In the genomic region with DNA sequence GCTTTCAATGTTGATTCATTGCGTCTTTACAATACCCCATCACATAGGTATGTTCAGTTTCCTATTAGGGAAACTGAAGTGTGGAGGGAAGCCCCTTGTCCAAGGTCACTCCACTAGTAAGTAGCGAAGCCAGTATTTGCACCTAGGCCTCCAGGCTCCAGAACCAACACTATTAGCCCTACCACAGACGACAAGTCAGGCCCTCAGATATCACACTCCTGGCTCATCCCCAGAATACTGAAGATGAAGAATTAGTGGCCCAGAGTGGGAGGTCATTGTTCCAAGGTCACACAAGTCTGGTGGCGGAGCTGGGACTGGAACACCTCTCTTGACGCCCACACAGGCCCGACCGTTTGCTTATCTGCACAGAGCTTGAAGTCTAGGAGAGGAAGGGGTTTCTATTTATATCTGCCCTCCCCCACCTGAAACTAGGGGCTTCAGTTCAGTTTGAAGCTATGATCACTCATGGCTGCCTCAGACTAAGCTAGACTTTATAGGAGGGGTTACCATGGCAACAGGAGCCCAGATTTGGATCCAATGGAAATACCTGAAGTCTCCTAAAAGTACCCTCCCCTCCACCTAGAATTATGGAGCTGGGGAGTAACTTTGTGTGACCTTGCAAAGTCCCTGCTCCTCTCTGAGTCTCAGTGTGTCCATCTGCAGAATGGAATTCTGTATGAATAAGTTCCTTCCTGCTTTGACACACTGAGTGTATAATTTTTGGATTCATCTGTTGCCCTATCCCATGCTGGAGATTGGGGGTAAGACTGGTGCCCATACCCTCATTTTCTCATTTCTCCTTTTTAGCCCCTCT, we compare ENCODE assay signal across 17 cellular contexts. TPM values are rescaled to one million over a fixed set of nuclear protein-coding genes. Genes with fewer than 3 reads are reported as not detected.
DNase-seq lines count a peak whose midpoint lies in the region; ATAC-seq and TF ChIP-seq lines count a peak whose summit lies in the region.
"Had no signal": no experiment of that assay in that cellular context is flagged by ENCODE, and none has a peak within 500 bp of the region (broad histone marks: within the 10 kb centered on the region; RNA-seq: fewer than 3 reads in every experiment).

No MANE protein-coding gene starts in this region.

- TF ChIP-seq EP300 in tibial nerve (IDR thresholded peaks at IDR 0.05), result no peak

- H3K4me3 ChIP-seq in adipocyte (ENCODE audit: low read length), result peak overlapping the region; percentile 85
- H3K4me3 ChIP-seq in tibial nerve, result no peak overlapping the region
- H3K4me3 ChIP-seq in Peyer's patch, result no peak overlapping the region

- POLR2A ChIA-PET in WTC11 (lab: Charles Lee), result no interaction called here

- H3K9ac ChIP-seq in adipocyte (ENCODE audit: low read length), result peak overlapping the region; percentile 89

- H3K4me1 Mint-ChIP-seq in mesothelial cell of epicardium (peaks cover 16% of the 10 kb centered on the region), WTC11 (peaks cover 12% of the 10 kb centered on the region)

- 72 to 75% methylated on average over 7 of the region's 7 CpGs for WGBS in tibial nerve, 2 donors

- H3K27ac Mint-ChIP-seq in mesothelial cell of epicardium, result no peak overlapping the region
- H3K27ac Mint-ChIP-seq in WTC11, result no peak overlapping the region; the same call in 1 of the 2 replicates
- H3K27ac Mint-ChIP-seq: stimulated activated memory B cell treated with anti-CD40 and anti-IgM and Interleukin-4, amounts not matched to agents 10 μg/mL and 1 μg/mL and 100 μg/mL, for 72 hours had no signal

- H3K4me3 Mint-ChIP-seq in mesothelial cell of epicardium (peak overlapping the region; percentile 34), WTC11 (no peak overlapping the region)
- H3K4me3 Mint-ChIP-seq: stimulated activated memory B cell treated with anti-CD40 and anti-IgM and Interleukin-4, amounts not matched to agents 10 μg/mL and 1 μg/mL and 100 μg/mL, for 72 hours had no signal

- CTCF ChIA-PET in WTC11 (lab: Charles Lee), result no interaction called here

- no peak for DNase-seq in Right ventricle myocardium superior
- no peak for DNase-seq in cardiac septum (ENCODE audit: low spot score)
- no peak for DNase-seq in adipocyte (ENCODE audit: low read depth)
- DNase-seq in mesothelial cell of epicardium (ENCODE audit: low spot score in 2 of 2, unreplicated experiment in 2 of 2), result no peak
- no peak for DNase-seq in tibial nerve (ENCODE audit: low spot score in 2 of 2)
- DNase-seq in WTC11 (ENCODE audit: low spot score), result no peak
- no peak for DNase-seq in Peyer's patch
- DNase-seq: activated CD4-positive, alpha-beta T cell treated with anti-CD3 and anti-CD28 coated beads for 1 hour; activated effector memory CD4-positive, alpha-beta T cell treated with anti-CD3 and anti-CD28 coated beads, Interleukin-2, amount 50 U/mL, for 16 hours; cerebellar nuclear complex; GDM1; hippocampal formation; NCI-H1436; stimulated activated CD4-positive, alpha-beta T cell treated with anti-CD3 and anti-CD28 coated beads, Interleukin-2, amount 100 ng/mL, for 48 hours; SW 1271 had no signal

- H3K36me3 ChIP-seq in adipocyte (ENCODE audit: control insufficient read depth, insufficient read depth, low read length, severe bottlenecking), result peaks cover 8% of the 10 kb centered on the region
- H3K36me3 ChIP-seq in tibial nerve, result no peaks in the 10 kb centered on the region
- no peaks in the 10 kb centered on the region for H3K36me3 ChIP-seq in Peyer's patch

- H3K27me3 ChIP-seq in adipocyte (replicated peaks; ENCODE audit: control insufficient read depth, insufficient read depth, low read length), result no peaks in the 10 kb centered on the region
- no peaks in the 10 kb centered on the region for H3K27me3 ChIP-seq in tibial nerve
- no peaks in the 10 kb centered on the region for H3K27me3 ChIP-seq in Peyer's patch

- H3K9me3 ChIP-seq in adipocyte (ENCODE audit: control insufficient read depth, low read length) (no peaks in the 10 kb centered on the region), tibial nerve (no peaks in the 10 kb centered on the region), Peyer's patch (no peaks in the 10 kb centered on the region)

- intact Hi-C loops in Right ventricle myocardium superior (cut with DNase I) (no loop called here), cardiac septum (cut with DNase I) (loop anchor here (2.0 kb wide), 1 partner anchor 19 kb away; no protein-coding TSS in a partner anchor)

- peaks cover 39% of the 10 kb centered on the region for H3K4me1 ChIP-seq in adipocyte (ENCODE audit: control insufficient read depth, insufficient read depth, low read length)
- peaks cover 0 to 44% (median 18%) of the 10 kb centered on the region in 4 donors for H3K4me1 ChIP-seq in tibial nerve
- peaks cover 0 to 18% (median 3%) of the 10 kb centered on the region in 4 donors for H3K4me1 ChIP-seq in Peyer's patch

- H3K36me3 Mint-ChIP-seq in mesothelial cell of epicardium (no peaks in the 10 kb centered on the region), WTC11 (no peaks in the 10 kb centered on the region)
- H3K36me3 Mint-ChIP-seq: stimulated activated memory B cell treated with anti-CD40 and anti-IgM and Interleukin-4, amounts not matched to agents 10 μg/mL and 1 μg/mL and 100 μg/mL, for 72 hours had no signal

- ATAC-seq in Right ventricle myocardium superior (ENCODE audit: poor library complexity) (peak; percentile 5), HG03342 (IDR thresholded peaks at IDR 0.05; ENCODE audit: unreplicated experiment) (no peak), WTC11 (no peak)
- ATAC-seq: stimulated activated memory B cell treated with anti-CD40 and anti-IgM and Interleukin-4, amounts not matched to agents 10 μg/mL and 1 μg/mL and 100 μg/mL, for 72 hours had no signal

- TF ChIP-seq CTCF in mesothelial cell of epicardium (IDR thresholded peaks at IDR 0.05; ENCODE audit: unreplicated experiment), result no peak
- TF ChIP-seq CTCF in tibial nerve (IDR thresholded peaks at IDR 0.05), result no peak
- no peak for TF ChIP-seq CTCF in WTC11 (IDR thresholded peaks at IDR 0.05)
- no peak for TF ChIP-seq CTCF in Peyer's patch (IDR thresholded peaks at IDR 0.05)

- no peak for TF ChIP-seq POLR2A in tibial nerve (IDR thresholded peaks at IDR 0.05)
- no peak for TF ChIP-seq POLR2A in Peyer's patch (IDR thresholded peaks at IDR 0.05)

- no peaks in the 10 kb centered on the region for H3K27me3 Mint-ChIP-seq in mesothelial cell of epicardium (ENCODE audit: low read depth)
- H3K27me3 Mint-ChIP-seq in WTC11 (ENCODE audit: low read depth), result peaks cover 42% of the 10 kb centered on the region
- H3K27me3 Mint-ChIP-seq: stimulated activated memory B cell treated with anti-CD40 and anti-IgM and Interleukin-4, amounts not matched to agents 10 μg/mL and 1 μg/mL and 100 μg/mL, for 72 hours had no signal

- no peaks in the 10 kb centered on the region for H3K9me3 Mint-ChIP-seq in mesothelial cell of epicardium
- no peaks in the 10 kb centered on the region for H3K9me3 Mint-ChIP-seq in WTC11
- H3K9me3 Mint-ChIP-seq: stimulated activated memory B cell treated with anti-CD40 and anti-IgM and Interleukin-4, amounts not matched to agents 10 μg/mL and 1 μg/mL and 100 μg/mL, for 72 hours had no signal

- H3K27ac ChIP-seq in tibial nerve, result peak overlapping the region in 3 of 4 donors; percentile 23 to 93 (median 83)
- H3K27ac ChIP-seq in Peyer's patch, result no peak overlapping the region

TF ChIP-seq in WTC11, 78 proteins besides CTCF, POLR2A, EP300 and RAD21 (continues in another document):
- TF ChIP-seq ESRRA (CRISPR knock-in tag; IDR thresholded peaks at IDR 0.05; ENCODE audit: borderline replicate concordance), result no peak
- TF ChIP-seq, protein P1, sequence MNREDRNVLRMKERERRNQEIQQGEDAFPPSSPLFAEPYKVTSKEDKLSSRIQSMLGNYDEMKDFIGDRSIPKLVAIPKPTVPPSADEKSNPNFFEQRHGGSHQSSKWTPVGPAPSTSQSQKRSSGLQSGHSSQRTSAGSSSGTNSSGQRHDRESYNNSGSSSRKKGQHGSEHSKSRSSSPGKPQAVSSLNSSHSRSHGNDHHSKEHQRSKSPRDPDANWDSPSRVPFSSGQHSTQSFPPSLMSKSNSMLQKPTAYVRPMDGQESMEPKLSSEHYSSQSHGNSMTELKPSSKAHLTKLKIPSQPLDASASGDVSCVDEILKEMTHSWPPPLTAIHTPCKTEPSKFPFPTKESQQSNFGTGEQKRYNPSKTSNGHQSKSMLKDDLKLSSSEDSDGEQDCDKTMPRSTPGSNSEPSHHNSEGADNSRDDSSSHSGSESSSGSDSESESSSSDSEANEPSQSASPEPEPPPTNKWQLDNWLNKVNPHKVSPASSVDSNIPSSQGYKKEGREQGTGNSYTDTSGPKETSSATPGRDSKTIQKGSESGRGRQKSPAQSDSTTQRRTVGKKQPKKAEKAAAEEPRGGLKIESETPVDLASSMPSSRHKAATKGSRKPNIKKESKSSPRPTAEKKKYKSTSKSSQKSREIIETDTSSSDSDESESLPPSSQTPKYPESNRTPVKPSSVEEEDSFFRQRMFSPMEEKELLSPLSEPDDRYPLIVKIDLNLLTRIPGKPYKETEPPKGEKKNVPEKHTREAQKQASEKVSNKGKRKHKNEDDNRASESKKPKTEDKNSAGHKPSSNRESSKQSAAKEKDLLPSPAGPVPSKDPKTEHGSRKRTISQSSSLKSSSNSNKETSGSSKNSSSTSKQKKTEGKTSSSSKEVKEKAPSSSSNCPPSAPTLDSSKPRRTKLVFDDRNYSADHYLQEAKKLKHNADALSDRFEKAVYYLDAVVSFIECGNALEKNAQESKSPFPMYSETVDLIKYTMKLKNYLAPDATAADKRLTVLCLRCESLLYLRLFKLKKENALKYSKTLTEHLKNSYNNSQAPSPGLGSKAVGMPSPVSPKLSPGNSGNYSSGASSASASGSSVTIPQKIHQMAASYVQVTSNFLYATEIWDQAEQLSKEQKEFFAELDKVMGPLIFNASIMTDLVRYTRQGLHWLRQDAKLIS (CRISPR knock-in tag; IDR thresholded peaks at IDR 0.05; ENCODE audit: borderline replicate concordance), result no peak
- no peak for TF ChIP-seq IRF2 (CRISPR knock-in tag; IDR thresholded peaks at IDR 0.05; ENCODE audit: borderline replicate concordance, low read depth)

RNA-seq across cellular contexts. Expression of a gene that starts 2.2 kb away (rescaled TPM):
- total RNA-seq in Right ventricle myocardium superior (215 TPM), cardiac septum (167 TPM), mesothelial cell of epicardium (11.9 to 13.4 TPM (median 13.3 TPM) in 3 replicates), tibial nerve (100 to 1,000 TPM in 2 of 4 donors, 10 to 100 TPM in 2; 44.1 to 120 (median 95.6) TPM), WTC11 (2021) (5.3 to 6.3 TPM (median 6.2 TPM) in 3 replicates), Peyer's patch (10 to 100 TPM; 12.1 to 15.0 (median 14.4) TPM)

RNA-seq across cellular contexts. Expression of a gene that starts 40.0 kb away (rescaled TPM):
- total RNA-seq in Right ventricle myocardium superior (19.8 TPM), cardiac septum (21.3 TPM), mesothelial cell of epicardium (38.7 to 41.0 TPM (median 39.8 TPM) in 3 replicates), tibial nerve (10 to 100 TPM; 29.5 to 36.7 (median 32.7) TPM), WTC11 (2021) (47.6 to 56.3 TPM (median 52.8 TPM) in 3 replicates), Peyer's patch (10 to 100 TPM; 23.5 to 47.0 (median 30.9) TPM)

RNA-seq across cellular contexts. Expression of a gene that starts 48.5 kb away (rescaled TPM):
- total RNA-seq in Right ventricle myocardium superior, result 9.1 TPM
- 11.2 TPM for total RNA-seq in cardiac septum
- 39.7 to 47.2 TPM (median 46.1 TPM) in 3 replicates for total RNA-seq in mesothelial cell of epicardium
- 10 to 100 TPM; 16.7 to 22.5 (median 19.1) TPM for total RNA-seq in tibial nerve
- total RNA-seq in WTC11 (2021), result 22.1 to 23.8 TPM (median 23.5 TPM) in 3 replicates
- total RNA-seq in Peyer's patch, result 10 to 100 TPM; 31.2 to 51.3 (median 37.8) TPM

Comparison
In these comparisons a context has a peak if more than half of its experiments do, and no peak if none do; other contexts are left out.
1. H3K27ac ChIP-seq: peak in tibial nerve (3 of 4); none in Peyer's patch (0 of 4).